ENCODE assay signal across 13 cellular contexts in the genomic region with DNA sequence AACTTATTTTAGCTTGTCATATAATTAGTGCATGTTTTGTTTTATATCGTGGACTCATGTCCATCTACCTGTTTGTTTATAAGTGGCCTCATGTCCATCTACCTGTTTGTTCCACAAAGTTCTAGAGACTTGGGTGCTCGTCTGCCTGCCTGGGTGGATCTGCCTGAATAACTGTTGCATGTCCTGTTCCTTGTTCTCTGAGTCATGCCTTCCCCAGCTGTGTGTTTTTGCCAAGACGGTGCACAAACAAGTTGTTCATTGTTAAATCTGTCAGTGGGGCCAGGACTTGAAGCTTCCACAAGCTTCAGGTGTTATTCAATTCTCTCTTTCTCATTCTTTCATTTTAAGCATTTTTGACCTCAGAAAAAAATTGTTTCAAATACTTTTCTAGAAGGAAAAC.
DNase-seq lines count a peak whose midpoint lies in the region; ATAC-seq and TF ChIP-seq lines count a peak whose summit lies in the region.
"Had no signal": no experiment of that assay in that cellular context is flagged by ENCODE, and none has a peak within 500 bp of the region (broad histone marks: within the 10 kb centered on the region; RNA-seq: fewer than 3 reads in every experiment).

No MANE protein-coding gene starts in this region.

- ATAC-seq in Panc1 (peak; percentile 79), esophagus mucosa (peak; percentile 78), GM21576 (IDR thresholded peaks at IDR 0.05; ENCODE audit: unreplicated experiment) (no peak)
- ATAC-seq: right cardiac atrium had no signal

- no peak for TF ChIP-seq POLR2A in prostate gland (IDR thresholded peaks at IDR 0.05)

- DNase-seq in GM03348 (ENCODE audit: low spot score) (peak; percentile 76), Panc1 (ENCODE audit: low read depth, low spot score) (no peak), prostate gland (ENCODE audit: low spot score) (peak; percentile 75), type B pancreatic cell (ENCODE audit: extremely low spot score, unreplicated experiment) (no peak), chondrocyte (ENCODE audit: low spot score) (no peak), DMS153 treated with DMSO at 0.1 percent for 48 hours (lab: John Stamatoyannopoulos, UW; ENCODE audit: unreplicated experiment) (no peak)
- DNase-seq: activated gamma-delta T cell treated with Interleukin-2 at 50 U/mL for 16 hours; CD4-positive, alpha-beta memory T cell; left cardiac atrium; NCI-H2029; right cardiac atrium had no signal

- H3K4me3 ChIP-seq in Panc1 (ENCODE audit: low read depth in 2 of 2, low read length in 2 of 2) (no peak overlapping the region), prostate gland (no peak overlapping the region)

- H3K27me3 Mint-ChIP-seq in type B pancreatic cell, result no peaks in the 10 kb centered on the region
- H3K27me3 Mint-ChIP-seq in chondrocyte (ENCODE audit: low read depth), result no peaks in the 10 kb centered on the region

- 18% methylated on average over 3 of the region's 3 CpGs for WGBS in prostate gland

- no peak overlapping the region for H3K27ac Mint-ChIP-seq in type B pancreatic cell
- H3K27ac Mint-ChIP-seq in chondrocyte (ENCODE audit: unreplicated experiment), result no peak overlapping the region
- H3K27ac Mint-ChIP-seq: CD4-positive, alpha-beta memory T cell had no signal

- intact Hi-C loops in Panc1 (cut with micrococcal nuclease; ENCODE audit: unreplicated experiment) (no loop called here), prostate gland (cut with DNase I) (no loop called here)

- H3K36me3 ChIP-seq in Panc1 (ENCODE audit: control insufficient read depth, insufficient read depth, low read length), result no peaks in the 10 kb centered on the region
- H3K36me3 ChIP-seq in prostate gland, result no peaks in the 10 kb centered on the region

- CTCF ChIA-PET in Panc1 (lab: Charles Lee), result no interaction called here

- BruUV-seq in Panc1 (replicated peaks; lab: Mats Ljungman, UMichigan), result no TSS peak

- TF ChIP-seq CTCF in Panc1 (IDR thresholded peaks at IDR 0.05) (no peak), prostate gland (IDR thresholded peaks at IDR 0.05) (no peak), type B pancreatic cell (conservative IDR thresholded peaks at IDR 0.05) (no peak), chondrocyte (IDR thresholded peaks at IDR 0.05) (no peak)

- in situ Hi-C loops in Panc1 (cut with HindIII; ENCODE audit: low pct_unique_long_range_greater_than_20kb, low sequenced_read_pairs), result no loop called here

- no peak overlapping the region for H3K4me3 Mint-ChIP-seq in type B pancreatic cell
- H3K4me3 Mint-ChIP-seq in chondrocyte (ENCODE audit: unreplicated experiment), result no peak overlapping the region
- H3K4me3 Mint-ChIP-seq: CD4-positive, alpha-beta memory T cell had no signal

- H3K36me3 Mint-ChIP-seq in type B pancreatic cell (no peaks in the 10 kb centered on the region), chondrocyte (ENCODE audit: low read depth) (peaks cover 3% of the 10 kb centered on the region)
- H3K36me3 Mint-ChIP-seq: CD4-positive, alpha-beta memory T cell had no signal

- H3K27ac ChIP-seq in Panc1 (ENCODE audit: low read length) (peak overlapping the region; percentile 65), prostate gland (peak overlapping the region; percentile 6 to 51)

- H3K4me1 Mint-ChIP-seq in type B pancreatic cell (ENCODE audit: unreplicated experiment), result no peaks in the 10 kb centered on the region
- H3K4me1 Mint-ChIP-seq in chondrocyte (ENCODE audit: low read depth), result peaks cover 8% of the 10 kb centered on the region

- H3K27me3 ChIP-seq in Panc1 (ENCODE audit: control insufficient read depth, insufficient read depth, low read length), result no peaks in the 10 kb centered on the region
- no peaks in the 10 kb centered on the region for H3K27me3 ChIP-seq in prostate gland (replicated peaks; ENCODE audit: insufficient read depth)

- H3K9me3 ChIP-seq in Panc1 (ENCODE audit: control insufficient read depth, insufficient read depth, low read depth, low read length), result no peaks in the 10 kb centered on the region
- H3K9me3 ChIP-seq in prostate gland, result no peaks in the 10 kb centered on the region

- H3K4me1 ChIP-seq in Panc1 (ENCODE audit: control insufficient read depth, insufficient read depth, low read length) (peaks cover 5% of the 10 kb centered on the region; the same call in 1 of the 2 replicates), prostate gland (replicated peaks) (no peaks in the 10 kb centered on the region)

- POLR2A ChIA-PET in Panc1 (lab: Charles Lee), result no interaction called here

- H3K9me3 Mint-ChIP-seq in type B pancreatic cell (peaks cover 5% of the 10 kb centered on the region), chondrocyte (ENCODE audit: low read depth) (no peaks in the 10 kb centered on the region)
- H3K9me3 Mint-ChIP-seq: CD4-positive, alpha-beta memory T cell had no signal

Comparison
In these comparisons a context has a peak if more than half of its experiments do, and no peak if none do; other contexts are left out.
1. DNase-seq: peak in GM03348 (single experiment) and prostate gland (single experiment); none in Panc1 (single experiment), type B pancreatic cell (single experiment), chondrocyte (single experiment) and DMS153 treated with DMSO at 0.1 percent for 48 hours (single experiment).